ENCODE assay signal across 1 cellular context in the genomic region with DNA sequence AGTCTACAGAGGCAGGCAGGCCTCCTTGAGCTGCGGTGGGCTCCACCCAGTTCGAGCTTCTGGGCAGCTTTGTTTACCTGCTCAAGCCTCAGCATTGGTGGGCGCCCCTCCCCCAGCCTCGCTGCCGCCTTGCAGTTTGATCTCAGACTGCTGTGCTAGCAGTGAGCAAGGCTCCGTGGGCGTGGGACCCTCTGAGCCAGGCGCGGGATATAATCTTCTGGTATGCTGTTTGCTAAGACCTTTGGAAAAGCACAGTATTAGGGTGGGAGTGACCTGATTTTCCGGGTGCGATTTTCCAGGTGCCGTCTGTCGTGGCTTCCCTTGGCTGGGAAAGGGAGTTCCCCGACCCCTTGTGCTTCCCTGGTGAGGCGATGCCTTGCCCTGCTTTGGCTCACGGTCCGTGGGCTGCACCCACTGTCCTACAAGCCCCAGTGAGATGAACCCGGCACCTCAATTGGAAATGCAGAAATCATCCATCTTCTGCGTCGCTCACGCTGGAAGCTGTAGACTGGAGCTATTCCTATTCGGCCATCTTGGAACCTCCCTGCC.
TF ChIP-seq lines count a peak whose summit lies in the region.

No MANE protein-coding gene starts in this region.

TF ChIP-seq in GM12878, 131 proteins besides CTCF, POLR2A, EP300 and RAD21:
- TF ChIP-seq YY1 (IDR thresholded peaks at IDR 0.05; ENCODE audit: low read depth, low read length): peak; percentile 42; the same call in 1 of the 2 replicates
